1 cellular context compared by ENCODE assay signal in genomic region chr4:70994387-70995099, GRCh38.
TF ChIP-seq lines count a peak whose summit lies in the region.

No MANE protein-coding gene starts in this region.

TF ChIP-seq in GM23338, 12 proteins besides CTCF, POLR2A, EP300 and RAD21 (continued from another document):
- no peak for TF ChIP-seq ZNF462 (CRISPR knock-in tag; IDR thresholded peaks at IDR 0.05)
